ENCODE assay signal across 8 cellular contexts in the genomic region with DNA sequence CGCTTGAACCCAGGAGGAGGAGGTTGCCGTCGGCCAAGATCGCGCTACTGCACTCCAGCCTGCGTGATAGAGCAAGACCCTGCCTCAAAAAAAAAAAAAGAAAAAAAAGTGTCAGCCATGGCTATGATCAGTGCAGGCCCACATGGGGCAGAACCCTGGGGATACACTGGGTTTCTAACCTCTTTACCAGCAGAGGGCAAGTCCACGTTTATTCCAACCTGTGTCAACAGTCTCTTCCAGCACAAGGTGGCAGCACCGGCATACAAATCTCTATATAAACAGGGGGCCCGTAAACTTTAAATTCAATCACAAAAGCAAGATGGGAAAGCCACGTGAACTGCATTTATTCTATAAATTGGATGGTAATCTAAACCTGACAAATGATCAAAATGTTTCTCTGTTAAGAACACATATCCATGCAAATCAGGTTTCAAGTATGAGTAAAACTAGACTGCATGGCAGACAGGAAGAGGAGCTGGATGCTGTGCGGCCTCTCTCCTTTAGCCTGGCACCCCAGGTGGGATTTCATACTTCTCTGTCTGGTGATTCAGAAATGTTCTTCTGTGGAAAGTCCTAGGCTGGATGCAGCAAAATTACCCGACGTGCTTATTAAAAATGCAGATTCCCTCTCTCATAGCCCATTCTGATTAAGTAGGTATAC. TPM values are rescaled to one million over a fixed set of nuclear protein-coding genes. Genes with fewer than 3 reads are reported as not detected.
DNase-seq lines count a peak whose midpoint lies in the region; ATAC-seq lines count a peak whose summit lies in the region.

No MANE protein-coding gene starts in this region.

- H3K27ac Mint-ChIP-seq in activated CD4-positive, alpha-beta memory T cell treated with anti-CD3 and anti-CD28 coated beads, Interleukin-2, amount 10 ng/mL, durations not matched to agents 7 days and 5 days: no peak overlapping the region
- no peak overlapping the region for H3K27ac Mint-ChIP-seq in memory B cell

- peaks cover 47% of the 10 kb centered on the region for H3K4me1 Mint-ChIP-seq in activated CD4-positive, alpha-beta memory T cell treated with anti-CD3 and anti-CD28 coated beads, Interleukin-2, amount 10 ng/mL, durations not matched to agents 7 days and 5 days
- H3K4me1 Mint-ChIP-seq in memory B cell: peaks cover 27% of the 10 kb centered on the region

- CTCF ChIA-PET in activated CD4-positive, alpha-beta memory T cell treated with anti-CD3 and anti-CD28 coated beads, Interleukin-2, amount 10 ng/mL, durations not matched to agents 7 days and 5 days (lab: Charles Lee): interaction anchor here (0.6 to 11.7 kb wide), 31 partner anchors 9 to 501 kb away, joined by 3 to 379 read pairs (median 4); a partner anchor contains a TSS

- no peaks in the 10 kb centered on the region for H3K9me3 Mint-ChIP-seq in activated CD4-positive, alpha-beta memory T cell treated with anti-CD3 and anti-CD28 coated beads, Interleukin-2, amount 10 ng/mL, durations not matched to agents 7 days and 5 days
- no peaks in the 10 kb centered on the region for H3K9me3 Mint-ChIP-seq in memory B cell

- DNase-seq in AML-193 (lab: John Stamatoyannopoulos, UW): peak; percentile 58 to 69
- DNase-seq in HPDE6-E6E7 (ENCODE audit: extremely low spot score): peak; percentile 72
- DNase-seq in NCI-H82 treated with DMSO at 0.1 percent for 48 hours (lab: John Stamatoyannopoulos, UW; ENCODE audit: unreplicated experiment): peak; percentile 52
- peak; percentile 78 for DNase-seq in activated CD4-positive, alpha-beta memory T cell treated with anti-CD3 and anti-CD28 coated beads, Interleukin-2, amount 10 ng/mL, durations not matched to agents 7 days and 5 days
- DNase-seq in effector CD8-positive, alpha-beta T cell (lab: John Stamatoyannopoulos, UW): peak; percentile 35
- DNase-seq in memory B cell (ENCODE audit: low spot score in 2 of 2): peak; percentile 71 to 78
- DNase-seq in stimulated activated CD8-positive, alpha-beta memory T cell treated with anti-CD3 and anti-CD28 coated beads, Interleukin-4, amount 100 ng/mL, for 24 hours (ENCODE audit: low read depth): peak; percentile 44

- H3K36me3 Mint-ChIP-seq in activated CD4-positive, alpha-beta memory T cell treated with anti-CD3 and anti-CD28 coated beads, Interleukin-2, amount 10 ng/mL, durations not matched to agents 7 days and 5 days (ENCODE audit: low read depth): no peaks in the 10 kb centered on the region
- no peaks in the 10 kb centered on the region for H3K36me3 Mint-ChIP-seq in memory B cell

- ATAC-seq in GM18909 (IDR thresholded peaks at IDR 0.05; ENCODE audit: poor library complexity, unreplicated experiment): peak; percentile 62
- peak; percentile 89 for ATAC-seq in memory B cell (ENCODE audit: low read depth)

- POLR2A ChIA-PET in activated CD4-positive, alpha-beta memory T cell treated with anti-CD3 and anti-CD28 coated beads, Interleukin-2, amount 10 ng/mL, durations not matched to agents 7 days and 5 days (lab: Charles Lee): interaction anchor here (0.7 to 6.0 kb wide), 3 partner anchors 167 to 222 kb away, joined by 3 to 48 read pairs (median 6); a partner anchor contains a TSS

- peaks cover 18% of the 10 kb centered on the region for H3K27me3 Mint-ChIP-seq in activated CD4-positive, alpha-beta memory T cell treated with anti-CD3 and anti-CD28 coated beads, Interleukin-2, amount 10 ng/mL, durations not matched to agents 7 days and 5 days
- H3K27me3 Mint-ChIP-seq in memory B cell: peaks cover 2% of the 10 kb centered on the region

- no peak overlapping the region for H3K4me3 Mint-ChIP-seq in activated CD4-positive, alpha-beta memory T cell treated with anti-CD3 and anti-CD28 coated beads, Interleukin-2, amount 10 ng/mL, durations not matched to agents 7 days and 5 days
- no peak overlapping the region for H3K4me3 Mint-ChIP-seq in memory B cell

RNA-seq across cellular contexts. Expression of a gene that starts 60.0 kb away (rescaled TPM):
- under 1 TPM; 0.30 to 0.33 TPM for total RNA-seq in activated CD4-positive, alpha-beta memory T cell treated with anti-CD3 and anti-CD28 coated beads, Interleukin-2, amount 10 ng/mL, durations not matched to agents 7 days and 5 days

Comparison
In these comparisons a context has a peak if more than half of its experiments do, and no peak if none do; other contexts are left out.
1. Peak in every context shown above with its lines: DNase-seq and ATAC-seq.